In genomic region chr1:160773088-160773487, GRCh38 we compare ENCODE assay signal across 1 cellular context.
TF ChIP-seq lines count a peak whose summit lies in the region.

No MANE protein-coding gene starts in this region.

TF ChIP-seq in GM12878, 131 proteins besides CTCF, POLR2A, EP300 and RAD21:
- TF ChIP-seq ZNF687 (IDR thresholded peaks at IDR 0.05) (peak; percentile 35; the same call in 1 of the 2 replicates), RELB (IDR thresholded peaks at IDR 0.05; ENCODE audit: low read depth) (peak; percentile 78; the same call in 1 of the 2 replicates), TAF1 (IDR thresholded peaks at IDR 0.05; ENCODE audit: borderline replicate concordance, low read depth, low read length) (peak; percentile 27; the same call in 1 of the 2 replicates), IKZF2 (IDR thresholded peaks at IDR 0.05) (0 out of 4 replicates have a peak, but pooled peaks of 1 of the 2 experiments have one; percentile 12), POLR2AphosphoS5 (IDR thresholded peaks at IDR 0.05; ENCODE audit: low read length) (peak; percentile 42; the same call in 1 of the 2 replicates), JUNB (IDR thresholded peaks at IDR 0.05) (peak; percentile 40; the same call in 1 of the 2 replicates), DPF2 (IDR thresholded peaks at IDR 0.05) (0 out of 2 replicates have a peak, but pooled peaks have one; percentile 39), RCOR1 (conservative IDR thresholded peaks at IDR 0.05; ENCODE audit: low read depth, low read length) (no peak), SREBF2 (IDR thresholded peaks at IDR 0.05; ENCODE audit: low read length) (no peak), NFIC (IDR thresholded peaks at IDR 0.05; ENCODE audit: low read depth, low read length) (peak; percentile 37), RUNX3 (IDR thresholded peaks at IDR 0.05; ENCODE audit: low read length) (peak; percentile 61; the same call in 1 of the 2 replicates)
- TF ChIP-seq, protein P1, sequence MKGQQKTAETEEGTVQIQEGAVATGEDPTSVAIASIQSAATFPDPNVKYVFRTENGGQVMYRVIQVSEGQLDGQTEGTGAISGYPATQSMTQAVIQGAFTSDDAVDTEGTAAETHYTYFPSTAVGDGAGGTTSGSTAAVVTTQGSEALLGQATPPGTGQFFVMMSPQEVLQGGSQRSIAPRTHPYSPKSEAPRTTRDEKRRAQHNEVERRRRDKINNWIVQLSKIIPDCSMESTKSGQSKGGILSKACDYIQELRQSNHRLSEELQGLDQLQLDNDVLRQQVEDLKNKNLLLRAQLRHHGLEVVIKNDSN (IDR thresholded peaks at IDR 0.05; ENCODE audit: borderline replicate concordance, extremely low read length, insufficient read depth, low read depth, low read length), result no peak
- TF ChIP-seq, protein P2, sequence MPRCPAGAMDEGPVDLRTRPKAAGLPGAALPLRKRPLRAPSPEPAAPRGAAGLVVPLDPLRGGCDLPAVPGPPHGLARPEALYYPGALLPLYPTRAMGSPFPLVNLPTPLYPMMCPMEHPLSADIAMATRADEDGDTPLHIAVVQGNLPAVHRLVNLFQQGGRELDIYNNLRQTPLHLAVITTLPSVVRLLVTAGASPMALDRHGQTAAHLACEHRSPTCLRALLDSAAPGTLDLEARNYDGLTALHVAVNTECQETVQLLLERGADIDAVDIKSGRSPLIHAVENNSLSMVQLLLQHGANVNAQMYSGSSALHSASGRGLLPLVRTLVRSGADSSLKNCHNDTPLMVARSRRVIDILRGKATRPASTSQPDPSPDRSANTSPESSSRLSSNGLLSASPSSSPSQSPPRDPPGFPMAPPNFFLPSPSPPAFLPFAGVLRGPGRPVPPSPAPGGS (IDR thresholded peaks at IDR 0.05; ENCODE audit: borderline replicate concordance, insufficient read depth, low read depth, low read length, poor library complexity, severe bottlenecking), result no peak
